ENCODE assay signal across 11 cellular contexts in genomic region chr2:236545814-236546480, GRCh38. TPM values are rescaled to one million over a fixed set of nuclear protein-coding genes. Genes with fewer than 3 reads are reported as not detected.
A peak's percentile ranks its signal among the peaks of the same experiment; 100 is the strongest.
DNase-seq lines count a peak whose midpoint lies in the region; ATAC-seq, FAIRE-seq and TF ChIP-seq lines count a peak whose summit lies in the region.
"Had no signal": no experiment of that assay in that cellular context is flagged by ENCODE, and none has a peak within 500 bp of the region (broad histone marks: within the 10 kb centered on the region; RNA-seq: fewer than 3 reads in every experiment).

No MANE protein-coding gene starts in this region.

- peaks cover 90% of the 10 kb centered on the region for H3K4me1 Mint-ChIP-seq in activated CD4-positive, alpha-beta T cell treated with anti-CD3 and anti-CD28 coated beads for 36 hours

- H3K9ac ChIP-seq in OCI-LY3 (ENCODE audit: low read length) = peak overlapping the region; percentile 64

- H3K36me3 ChIP-seq in OCI-LY3 (replicated peaks; ENCODE audit: low read depth, low read length) (peaks cover 3% of the 10 kb centered on the region), small intestine (ENCODE audit: control insufficient read depth in 2 of 2, insufficient read depth in 2 of 2, low read length in 2 of 2) (no peaks in the 10 kb centered on the region)

- no peak for FAIRE-seq in small intestine (lab: Jason Lieb, UNC)

- H3K4me3 Mint-ChIP-seq in activated CD4-positive, alpha-beta T cell treated with anti-CD3 and anti-CD28 coated beads for 36 hours = peak overlapping the region; percentile 45

- H3K27ac Mint-ChIP-seq in activated CD4-positive, alpha-beta T cell treated with anti-CD3 and anti-CD28 coated beads for 36 hours = peak overlapping the region; percentile 94

- intact Hi-C loops in activated CD4-positive, alpha-beta T cell treated with anti-CD3 and anti-CD28 coated beads for 36 hours (cut with DNase I, micrococcal nuclease) = no loop called here

- POLR2A ChIA-PET in activated CD4-positive, alpha-beta T cell treated with anti-CD3 and anti-CD28 coated beads for 36 hours (lab: Charles Lee) = no interaction called here

- H2AFZ ChIP-seq in OCI-LY3 (ENCODE audit: low read depth, low read length) = no peak overlapping the region

- H3K4me1 ChIP-seq in OCI-LY3 (ENCODE audit: low read length) (peaks cover 62% of the 10 kb centered on the region), small intestine (ENCODE audit: control insufficient read depth in 2 of 2, insufficient read depth in 1 of 2, low read depth in 1 of 2, low read length in 1 of 2) (no peaks in the 10 kb centered on the region)

- ATAC-seq in activated CD4-positive, alpha-beta T cell treated with anti-CD3 and anti-CD28 coated beads for 36 hours = peak; percentile 45
- ATAC-seq in HG02840 (IDR thresholded peaks at IDR 0.05; ENCODE audit: low FRiP score, unreplicated experiment) = peak; percentile 57
- no peak for ATAC-seq in GM19023 (IDR thresholded peaks at IDR 0.05; ENCODE audit: unreplicated experiment)

- H3K36me3 Mint-ChIP-seq in activated CD4-positive, alpha-beta T cell treated with anti-CD3 and anti-CD28 coated beads for 36 hours (ENCODE audit: low read depth) = peaks cover 18% of the 10 kb centered on the region

- H3K27ac ChIP-seq in OCI-LY3 (ENCODE audit: low read length) = peak overlapping the region; percentile 97
- peak overlapping the region; percentile 66 to 67 for H3K27ac ChIP-seq in small intestine (ENCODE audit: low read depth in 1 of 2, low read length in 1 of 2)

- no peaks in the 10 kb centered on the region for H4K20me1 ChIP-seq in OCI-LY3 (ENCODE audit: insufficient read depth, low read length)

- H3K27me3 ChIP-seq in OCI-LY3 (ENCODE audit: low read depth, low read length) (no peaks in the 10 kb centered on the region), small intestine (ENCODE audit: control insufficient read depth in 2 of 2, insufficient read depth in 2 of 2, low read length in 2 of 2) (no peaks in the 10 kb centered on the region)

- H3K4me2 ChIP-seq in OCI-LY3 (ENCODE audit: low read length) = peak overlapping the region; percentile 75

- H3K9me3 ChIP-seq in OCI-LY3 (ENCODE audit: insufficient read depth, low read length) (no peaks in the 10 kb centered on the region), small intestine (ENCODE audit: control insufficient read depth, low read depth) (no peaks in the 10 kb centered on the region)

- H3K4me3 ChIP-seq in OCI-LY3 (ENCODE audit: low read length) (peak overlapping the region; percentile 61), small intestine (ENCODE audit: low read depth in 1 of 2, low read length in 2 of 2) (no peak overlapping the region)

- no peak for TF ChIP-seq CTCF in OCI-LY3 (IDR thresholded peaks at IDR 0.05; ENCODE audit: low read depth, low read length)

- no peaks in the 10 kb centered on the region for H3K27me3 Mint-ChIP-seq in activated CD4-positive, alpha-beta T cell treated with anti-CD3 and anti-CD28 coated beads for 36 hours

- DNase-seq in activated CD4-positive, alpha-beta T cell treated with anti-CD3 and anti-CD28 coated beads for 36 hours = peak; percentile 52
- no peak for DNase-seq in activated CD4-positive, alpha-beta T cell treated with anti-CD3 and anti-CD28 coated beads for 4 hours
- DNase-seq in small intestine (peak; percentile 31), NCI-H526 treated with DMSO at 0.1 percent for 48 hours (lab: John Stamatoyannopoulos, UW) (no peak), DMS153 treated with DMSO at 0.1 percent for 48 hours (lab: John Stamatoyannopoulos, UW; ENCODE audit: unreplicated experiment) (no peak)
- DNase-seq: activated CD4-positive, alpha-beta T cell treated with anti-CD3 and anti-CD28 coated beads for 1 hour; IMR-90 had no signal

- WGBS in small intestine, 3 donors = 53 to 80% (median 53%) methylated on average over 13 of the region's 13 CpGs

- H3K79me2 ChIP-seq in OCI-LY3 (ENCODE audit: low read length) = no peaks in the 10 kb centered on the region

- CTCF ChIA-PET in activated CD4-positive, alpha-beta T cell treated with anti-CD3 and anti-CD28 coated beads for 36 hours (lab: Charles Lee) = no interaction called here

- peaks cover 6% of the 10 kb centered on the region for H3K9me3 Mint-ChIP-seq in activated CD4-positive, alpha-beta T cell treated with anti-CD3 and anti-CD28 coated beads for 36 hours (ENCODE audit: low read depth)

RNA-seq across cellular contexts. Expression of gene ACKR3, which starts 23.7 kb away (rescaled TPM):
- total RNA-seq in activated CD4-positive, alpha-beta T cell treated with anti-CD3 and anti-CD28 coated beads for 36 hours = 1 to 10 TPM; 1.2 to 2.4 TPM
- polyA plus RNA-seq in small intestine = 10 to 100 TPM in 1 of 3 donors, 1 to 10 TPM in 2; 3.8 to 44.8 (median 3.8) TPM
- total RNA-seq: fibroblast of villous mesenchyme, IMR-90 had no signal
- polyA plus RNA-seq: IMR-90 had no signal

Comparison
In these comparisons a context has a peak if more than half of its experiments do, and no peak if none do; other contexts are left out.
1. DNase-seq: peak in activated CD4-positive, alpha-beta T cell treated with anti-CD3 and anti-CD28 coated beads for 36 hours (single experiment) and small intestine (single experiment); none in activated CD4-positive, alpha-beta T cell treated with anti-CD3 and anti-CD28 coated beads for 4 hours (0 of 2), NCI-H526 treated with DMSO at 0.1 percent for 48 hours (single experiment) and DMS153 treated with DMSO at 0.1 percent for 48 hours (single experiment).